1 cellular context compared by ENCODE assay signal in genomic region chr1:234373064-234373937, GRCh38.
A peak's percentile ranks its signal among the peaks of the same experiment; 100 is the strongest.
TF ChIP-seq lines count a peak whose summit lies in the region.

COA6 (plus strand) TSS chr1:234373456; CDS start chr1:234373467, 11 bp downstream.

TF ChIP-seq in GM12878, 131 proteins besides CTCF, POLR2A, EP300 and RAD21 (continued from another document and continues in another):
- TF ChIP-seq IRF3 (IDR thresholded peaks at IDR 0.05) (peak; percentile 61), E4F1 (IDR thresholded peaks at IDR 0.05; ENCODE audit: borderline replicate concordance, partially characterized antibody) (peak; percentile 66), BCL11A (IDR thresholded peaks at IDR 0.05; ENCODE audit: low read depth, low read length) (no peak), TCF3 (IDR thresholded peaks at IDR 0.05; ENCODE audit: borderline replicate concordance, insufficient read depth, low read depth, low read length) (no peak), BCL3 (IDR thresholded peaks at IDR 0.05; ENCODE audit: borderline replicate concordance, insufficient read depth, low read depth, low read length, poor library complexity, severe bottlenecking) (no peak), SUZ12 (IDR thresholded peaks at IDR 0.05; ENCODE audit: unreplicated experiment) (no peak), E2F4 (IDR thresholded peaks at IDR 0.05; ENCODE audit: low read depth, low read length) (no peak), DPF2 (IDR thresholded peaks at IDR 0.05) (peak; percentile 88), MEF2B (IDR thresholded peaks at IDR 0.05; ENCODE audit: partially characterized antibody, poor library complexity, severe bottlenecking) (peak; percentile 87), POU2F2 (IDR thresholded peaks at IDR 0.05; ENCODE audit: borderline replicate concordance, low read depth, low read length) (peak; percentile 68; the same call in 2 of the 3 replicates), EGR1 (IDR thresholded peaks at IDR 0.05; ENCODE audit: borderline replicate concordance in 1 of 2, low read depth in 2 of 2, low read length in 2 of 2) (peak; percentile 74 to 98), SMARCA5 (IDR thresholded peaks at IDR 0.05) (peak; percentile 80), NR2F1 (conservative IDR thresholded peaks at IDR 0.05) (peak; percentile 84), E2F8 (IDR thresholded peaks at IDR 0.05; ENCODE audit: low read depth, partially characterized antibody) (peak; percentile 84), JUND (IDR thresholded peaks at IDR 0.05; ENCODE audit: low read depth, low read length) (no peak), SMAD1 (IDR thresholded peaks at IDR 0.05; ENCODE audit: low read depth, partially characterized antibody) (peak; percentile 83), HSF1 (IDR thresholded peaks at IDR 0.05; ENCODE audit: low read depth, low read length) (0 out of 2 replicates have a peak, but pooled peaks have one; percentile 28), RB1 (IDR thresholded peaks at IDR 0.05; ENCODE audit: borderline replicate concordance) (peak; percentile 77; the same call in 1 of the 2 replicates), ZNF217 (IDR thresholded peaks at IDR 0.05) (0 out of 2 replicates have a peak, but pooled peaks have one; percentile 46), ZNF592 (IDR thresholded peaks at IDR 0.05) (peak; percentile 37; the same call in 1 of the 2 replicates), CEBPZ (IDR thresholded peaks at IDR 0.05; ENCODE audit: low read depth, low read length) (no peak), IRF4 (IDR thresholded peaks at IDR 0.05; ENCODE audit: low read depth, low read length) (no peak; the same call in 1 of the 2 replicates), CUX1 (IDR thresholded peaks at IDR 0.05; ENCODE audit: insufficient replicate concordance, low read depth, low read length) (no peak), FOS (IDR thresholded peaks at IDR 0.05; ENCODE audit: borderline replicate concordance, extremely low read depth, insufficient read length) (no peak), MXI1 (IDR thresholded peaks at IDR 0.05; ENCODE audit: low read depth, low read length) (peak; percentile 47; the same call in 1 of the 2 replicates), PML (IDR thresholded peaks at IDR 0.05; ENCODE audit: low read length) (peak; percentile 87), NR2C2 (IDR thresholded peaks at IDR 0.05; ENCODE audit: borderline replicate concordance, control insufficient read depth, insufficient read length, low read depth) (no peak), PAX8 (IDR thresholded peaks at IDR 0.05) (0 out of 2 replicates have a peak, but pooled peaks have one; percentile 74), ZNF384 (IDR thresholded peaks at IDR 0.05; ENCODE audit: borderline replicate concordance, low read depth, low read length) (no peak), EED (IDR thresholded peaks at IDR 0.05; ENCODE audit: low read depth) (peak; percentile 32)
